ENCODE assay signal across 2 cellular contexts in genomic region chr16:1374418-1375297, GRCh38.
TF ChIP-seq lines count a peak whose summit lies in the region.

No MANE protein-coding gene starts in this region.

TF ChIP-seq in GM23338, 12 proteins besides CTCF, POLR2A, EP300 and RAD21:
- TF ChIP-seq POLR2AphosphoS5 (IDR thresholded peaks at IDR 0.05; ENCODE audit: low read depth), result no peak
- TF ChIP-seq REST (IDR thresholded peaks at IDR 0.05; ENCODE audit: unreplicated experiment), result no peak
- no peak for TF ChIP-seq NANOG (IDR thresholded peaks at IDR 0.05; ENCODE audit: borderline replicate concordance)
- no peak for TF ChIP-seq EZH2 (IDR thresholded peaks at IDR 0.05; ENCODE audit: low read depth, unreplicated experiment)
- TF ChIP-seq EZH2phosphoT487 (IDR thresholded peaks at IDR 0.05; ENCODE audit: unreplicated experiment), result no peak
- TF ChIP-seq ZNF114 (CRISPR knock-in tag; IDR thresholded peaks at IDR 0.05), result no peak
- TF ChIP-seq ETS1 (IDR thresholded peaks at IDR 0.05), result no peak
- TF ChIP-seq, protein P1, sequence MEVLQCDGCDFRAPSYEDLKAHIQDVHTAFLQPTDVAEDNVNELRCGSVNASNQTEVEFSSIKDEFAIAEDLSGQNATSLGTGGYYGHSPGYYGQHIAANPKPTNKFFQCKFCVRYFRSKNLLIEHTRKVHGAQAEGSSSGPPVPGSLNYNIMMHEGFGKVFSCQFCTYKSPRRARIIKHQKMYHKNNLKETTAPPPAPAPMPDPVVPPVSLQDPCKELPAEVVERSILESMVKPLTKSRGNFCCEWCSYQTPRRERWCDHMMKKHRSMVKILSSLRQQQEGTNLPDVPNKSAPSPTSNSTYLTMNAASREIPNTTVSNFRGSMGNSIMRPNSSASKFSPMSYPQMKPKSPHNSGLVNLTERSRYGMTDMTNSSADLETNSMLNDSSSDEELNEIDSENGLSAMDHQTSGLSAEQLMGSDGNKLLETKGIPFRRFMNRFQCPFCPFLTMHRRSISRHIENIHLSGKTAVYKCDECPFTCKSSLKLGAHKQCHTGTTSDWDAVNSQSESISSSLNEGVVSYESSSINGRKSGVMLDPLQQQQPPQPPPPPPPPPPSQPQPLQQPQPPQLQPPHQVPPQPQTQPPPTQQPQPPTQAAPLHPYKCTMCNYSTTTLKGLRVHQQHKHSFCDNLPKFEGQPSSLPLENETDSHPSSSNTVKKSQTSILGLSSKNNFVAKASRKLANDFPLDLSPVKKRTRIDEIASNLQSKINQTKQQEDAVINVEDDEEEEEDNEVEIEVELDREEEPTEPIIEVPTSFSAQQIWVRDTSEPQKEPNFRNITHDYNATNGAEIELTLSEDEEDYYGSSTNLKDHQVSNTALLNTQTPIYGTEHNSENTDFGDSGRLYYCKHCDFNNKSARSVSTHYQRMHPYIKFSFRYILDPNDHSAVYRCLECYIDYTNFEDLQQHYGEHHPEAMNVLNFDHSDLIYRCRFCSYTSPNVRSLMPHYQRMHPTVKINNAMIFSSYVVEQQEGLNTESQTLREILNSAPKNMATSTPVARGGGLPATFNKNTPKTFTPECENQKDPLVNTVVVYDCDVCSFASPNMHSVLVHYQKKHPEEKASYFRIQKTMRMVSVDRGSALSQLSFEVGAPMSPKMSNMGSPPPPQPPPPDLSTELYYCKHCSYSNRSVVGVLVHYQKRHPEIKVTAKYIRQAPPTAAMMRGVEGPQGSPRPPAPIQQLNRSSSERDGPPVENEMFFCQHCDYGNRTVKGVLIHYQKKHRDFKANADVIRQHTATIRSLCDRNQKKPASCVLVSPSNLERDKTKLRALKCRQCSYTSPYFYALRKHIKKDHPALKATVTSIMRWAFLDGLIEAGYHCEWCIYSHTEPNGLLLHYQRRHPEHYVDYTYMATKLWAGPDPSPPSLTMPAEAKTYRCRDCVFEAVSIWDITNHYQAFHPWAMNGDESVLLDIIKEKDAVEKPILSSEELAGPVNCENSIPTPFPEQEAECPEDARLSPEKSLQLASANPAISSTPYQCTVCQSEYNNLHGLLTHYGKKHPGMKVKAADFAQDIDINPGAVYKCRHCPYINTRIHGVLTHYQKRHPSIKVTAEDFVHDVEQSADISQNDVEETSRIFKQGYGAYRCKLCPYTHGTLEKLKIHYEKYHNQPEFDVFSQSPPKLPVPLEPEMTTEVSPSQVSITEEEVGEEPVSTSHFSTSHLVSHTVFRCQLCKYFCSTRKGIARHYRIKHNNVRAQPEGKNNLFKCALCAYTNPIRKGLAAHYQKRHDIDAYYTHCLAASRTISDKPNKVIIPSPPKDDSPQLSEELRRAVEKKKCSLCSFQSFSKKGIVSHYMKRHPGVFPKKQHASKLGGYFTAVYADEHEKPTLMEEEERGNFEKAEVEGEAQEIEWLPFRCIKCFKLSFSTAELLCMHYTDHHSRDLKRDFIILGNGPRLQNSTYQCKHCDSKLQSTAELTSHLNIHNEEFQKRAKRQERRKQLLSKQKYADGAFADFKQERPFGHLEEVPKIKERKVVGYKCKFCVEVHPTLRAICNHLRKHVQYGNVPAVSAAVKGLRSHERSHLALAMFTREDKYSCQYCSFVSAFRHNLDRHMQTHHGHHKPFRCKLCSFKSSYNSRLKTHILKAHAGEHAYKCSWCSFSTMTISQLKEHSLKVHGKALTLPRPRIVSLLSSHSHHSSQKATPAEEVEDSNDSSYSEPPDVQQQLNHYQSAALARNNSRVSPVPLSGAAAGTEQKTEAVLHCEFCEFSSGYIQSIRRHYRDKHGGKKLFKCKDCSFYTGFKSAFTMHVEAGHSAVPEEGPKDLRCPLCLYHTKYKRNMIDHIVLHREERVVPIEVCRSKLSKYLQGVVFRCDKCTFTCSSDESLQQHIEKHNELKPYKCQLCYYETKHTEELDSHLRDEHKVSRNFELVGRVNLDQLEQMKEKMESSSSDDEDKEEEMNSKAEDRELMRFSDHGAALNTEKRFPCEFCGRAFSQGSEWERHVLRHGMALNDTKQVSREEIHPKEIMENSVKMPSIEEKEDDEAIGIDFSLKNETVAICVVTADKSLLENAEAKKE (CRISPR knock-in tag; IDR thresholded peaks at IDR 0.05), result no peak
- no peak for TF ChIP-seq JUNB (IDR thresholded peaks at IDR 0.05; ENCODE audit: unreplicated experiment)
- TF ChIP-seq CREB1 (CRISPR knock-in tag; IDR thresholded peaks at IDR 0.05; ENCODE audit: low read depth), result no peak
- no peak for TF ChIP-seq STAT1 (IDR thresholded peaks at IDR 0.05; ENCODE audit: unreplicated experiment)
- no peak for TF ChIP-seq ZNF331 (CRISPR knock-in tag; IDR thresholded peaks at IDR 0.05; ENCODE audit: low read depth)

TF ChIP-seq in H1, 55 proteins besides CTCF, POLR2A, EP300 and RAD21:
- TF ChIP-seq KDM1A (IDR thresholded peaks at IDR 0.05; ENCODE audit: borderline replicate concordance, low read length), result no peak
- TF ChIP-seq PHF8 (conservative IDR thresholded peaks at IDR 0.05; ENCODE audit: low read depth, low read length), result no peak
- TF ChIP-seq CTBP2 (IDR thresholded peaks at IDR 0.05; ENCODE audit: borderline replicate concordance, insufficient read depth, insufficient read length, low read length), result no peak
- TF ChIP-seq, protein P2, sequence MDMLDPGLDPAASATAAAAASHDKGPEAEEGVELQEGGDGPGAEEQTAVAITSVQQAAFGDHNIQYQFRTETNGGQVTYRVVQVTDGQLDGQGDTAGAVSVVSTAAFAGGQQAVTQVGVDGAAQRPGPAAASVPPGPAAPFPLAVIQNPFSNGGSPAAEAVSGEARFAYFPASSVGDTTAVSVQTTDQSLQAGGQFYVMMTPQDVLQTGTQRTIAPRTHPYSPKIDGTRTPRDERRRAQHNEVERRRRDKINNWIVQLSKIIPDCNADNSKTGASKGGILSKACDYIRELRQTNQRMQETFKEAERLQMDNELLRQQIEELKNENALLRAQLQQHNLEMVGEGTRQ (IDR thresholded peaks at IDR 0.05; ENCODE audit: low read length), result no peak
- no peak for TF ChIP-seq POLR2AphosphoS5 (IDR thresholded peaks at IDR 0.05; ENCODE audit: low read depth, low read length)
- TF ChIP-seq SP2 (IDR thresholded peaks at IDR 0.05; ENCODE audit: low read length), result no peak
- TF ChIP-seq CHD1 (IDR thresholded peaks at IDR 0.05; ENCODE audit: low read depth, low read length), result no peak
- TF ChIP-seq RBBP5 (IDR thresholded peaks at IDR 0.05; ENCODE audit: borderline replicate concordance, low read depth, low read length), result no peak
- TF ChIP-seq SIRT6 (IDR thresholded peaks at IDR 0.05; ENCODE audit: low read length), result no peak
- no peak for TF ChIP-seq CBX5 (IDR thresholded peaks at IDR 0.05; ENCODE audit: low read depth, low read length)
- no peak for TF ChIP-seq SP4 (IDR thresholded peaks at IDR 0.05; ENCODE audit: low read length)
- TF ChIP-seq HDAC2 (IDR thresholded peaks at IDR 0.05; ENCODE audit: borderline replicate concordance in 1 of 2, low read depth in 2 of 2, low read length in 2 of 2), result no peak
- TF ChIP-seq ZNF274 (IDR thresholded peaks at IDR 0.05; ENCODE audit: borderline replicate concordance, extremely low read depth, low read length), result no peak
- no peak for TF ChIP-seq EGR1 (IDR thresholded peaks at IDR 0.05; ENCODE audit: borderline replicate concordance, low read depth, low read length)
- no peak for TF ChIP-seq CHD2 (IDR thresholded peaks at IDR 0.05; ENCODE audit: low read length)
- TF ChIP-seq CEBPB (IDR thresholded peaks at IDR 0.05; ENCODE audit: low read depth, low read length), result no peak
